Comparison of ENCODE assay signal across 9 cellular contexts in genomic region chrX:30577362-30577961, GRCh38. TPM values are rescaled to one million over a fixed set of nuclear protein-coding genes. Genes with fewer than 3 reads are reported as not detected.
DNase-seq lines count a peak whose midpoint lies in the region; ATAC-seq and TF ChIP-seq lines count a peak whose summit lies in the region.
"Had no signal": no experiment of that assay in that cellular context is flagged by ENCODE, and none has a peak within 500 bp of the region (broad histone marks: within the 10 kb centered on the region; RNA-seq: fewer than 3 reads in every experiment).

TSS of gene TASL (minus strand) at chrX:30577766. CDS start at chrX:30560355, 17,411 bp downstream.

- 47% methylated on average over 10 of the region's 10 CpGs for WGBS in SK-N-SH (ENCODE audit: low lambda C conversion rate)

- H3K4me1 ChIP-seq in neutrophil (ENCODE audit: control insufficient read depth in 1 of 2, insufficient read depth in 1 of 2, low read depth in 1 of 2, low read length in 1 of 2) (peaks cover 39 to 42% of the 10 kb centered on the region in 2 experiments), SK-N-SH (ENCODE audit: control insufficient read depth in 1 of 2, insufficient read depth in 2 of 2, low read depth in 1 of 2, low read length in 1 of 2) (no peaks in the 10 kb centered on the region)

- H3K79me2 ChIP-seq in SK-N-SH (ENCODE audit: insufficient read depth): no peaks in the 10 kb centered on the region

- H3F3A ChIP-seq in SK-N-SH (replicated peaks; ENCODE audit: insufficient read depth): no peaks in the 10 kb centered on the region

- TF ChIP-seq CTCF in CD4-positive, alpha-beta T cell (IDR thresholded peaks at IDR 0.05): no peak
- TF ChIP-seq CTCF in neutrophil (IDR thresholded peaks at IDR 0.05) (no peak), SK-N-SH (IDR thresholded peaks at IDR 0.05) (no peak)

- peaks cover 27% of the 10 kb centered on the region for H3K4me1 Mint-ChIP-seq in CD4-positive, alpha-beta T cell (ENCODE audit: low read depth)
- H3K4me1 Mint-ChIP-seq: nephron had no signal

- no peaks in the 10 kb centered on the region for H3K9me3 ChIP-seq in CD4-positive, alpha-beta T cell (ENCODE audit: control insufficient read depth, low read length)
- H3K9me3 ChIP-seq in neutrophil (no peaks in the 10 kb centered on the region), SK-N-SH (no peaks in the 10 kb centered on the region)

- H4K20me1 ChIP-seq in SK-N-SH (ENCODE audit: insufficient read depth): no peaks in the 10 kb centered on the region

- peak; percentile 76 for ATAC-seq in CD4-positive, alpha-beta T cell (ENCODE audit: poor library complexity)
- ATAC-seq in GM19397 (IDR thresholded peaks at IDR 0.05; ENCODE audit: unreplicated experiment) (peak; percentile 90), HG03432 (IDR thresholded peaks at IDR 0.05; ENCODE audit: unreplicated experiment) (peak; percentile 86)

- DNase-seq in CD4-positive, alpha-beta T cell: peak in 3 of 10 experiments; percentile 1 to 33 (median 11)
- DNase-seq in activated CD4-positive, CD25-positive, alpha-beta regulatory T cell treated with anti-CD3 and anti-CD28 coated beads, Interleukin-2, amount 50 U/mL, for 72 hours: peak; percentile 36
- DNase-seq in T1000 (lab: John Stamatoyannopoulos, UW) (no peak), NCI-H1436 (lab: John Stamatoyannopoulos, UW) (no peak), SK-N-SH (no peak)

- no peak within 1 kb of the TSS for H3K9ac ChIP-seq in SK-N-SH

- POLR2A ChIA-PET in CD4-positive, alpha-beta T cell (lab: Charles Lee): interaction anchor here (1.1 kb wide), 1 partner anchor 312 kb away, joined by 4 read pairs; the partner anchor contains the start of gene TAB3
- POLR2A ChIA-PET in SK-N-SH (lab: Yijun Ruan, JAX): no interaction called here

- H3K9me2 ChIP-seq in SK-N-SH: no peaks in the 10 kb centered on the region

- H3K27ac ChIP-seq in CD4-positive, alpha-beta T cell (ENCODE audit: low read depth, low read length): no peak within 1 kb of the TSS
- H3K27ac ChIP-seq in neutrophil: peak within 1 kb of the TSS; percentile 96
- H3K27ac ChIP-seq in SK-N-SH (ENCODE audit: low read depth in 2 of 2, low read length in 1 of 2): no peak within 1 kb of the TSS

- H3K36me3 ChIP-seq in neutrophil (no peaks in the 10 kb centered on the region), SK-N-SH (replicated peaks in 1 of 2; ENCODE audit: control insufficient read depth in 1 of 2, insufficient read depth in 2 of 2, low read length in 1 of 2) (no peaks in the 10 kb centered on the region)

- H3K4me3 ChIP-seq in neutrophil (ENCODE audit: low read depth in 1 of 2, low read length in 1 of 2) (peak within 1 kb of the TSS; percentile 65 to 69), SK-N-SH (ENCODE audit: low read depth in 2 of 2, low read length in 1 of 2) (no peak within 1 kb of the TSS)

- peak within 1 kb of the TSS; percentile 91 for H3K27ac Mint-ChIP-seq in CD4-positive, alpha-beta T cell
- H3K27ac Mint-ChIP-seq: nephron had no signal

- TF ChIP-seq EP300 in SK-N-SH (IDR thresholded peaks at IDR 0.05; ENCODE audit: borderline replicate concordance in 1 of 2, low read depth in 1 of 2, low read length in 1 of 2): no peak

- H3K27me3 Mint-ChIP-seq in CD4-positive, alpha-beta T cell: no peaks in the 10 kb centered on the region

- H2AFZ ChIP-seq in SK-N-SH (ENCODE audit: low read depth): no peak within 1 kb of the TSS

- peak within 1 kb of the TSS; percentile 95 for H3K4me3 Mint-ChIP-seq in CD4-positive, alpha-beta T cell
- H3K4me3 Mint-ChIP-seq: nephron had no signal

- H3K9me3 Mint-ChIP-seq in CD4-positive, alpha-beta T cell: no peaks in the 10 kb centered on the region
- H3K9me3 Mint-ChIP-seq: nephron had no signal

- H3K36me3 Mint-ChIP-seq in CD4-positive, alpha-beta T cell (ENCODE audit: low read depth): peaks cover 10% of the 10 kb centered on the region

- no peak for TF ChIP-seq RAD21 in SK-N-SH (IDR thresholded peaks at IDR 0.05; ENCODE audit: low read length)

- intact Hi-C loops in CD4-positive, alpha-beta T cell (cut with DNase I, micrococcal nuclease): loop anchor here in 1 of 2 experiments (1.0 kb wide), 1 partner anchor 76 kb away; the partner anchor contains the start of gene GK

- no peak within 1 kb of the TSS for H3K4me2 ChIP-seq in SK-N-SH

- CTCF ChIA-PET in CD4-positive, alpha-beta T cell (lab: Charles Lee): interaction anchor here (0.9 kb wide), 1 partner anchor 66 kb away, joined by 3 read pairs; no protein-coding TSS in a partner anchor
- CTCF ChIA-PET in SK-N-SH (lab: Yijun Ruan, JAX): no interaction called here

- no peaks in the 10 kb centered on the region for H3K27me3 ChIP-seq in CD4-positive, alpha-beta T cell (ENCODE audit: control insufficient read depth, insufficient read depth, low read length)
- H3K27me3 ChIP-seq in neutrophil: no peaks in the 10 kb centered on the region
- no peaks in the 10 kb centered on the region; the same call in 1 of the 2 replicates for H3K27me3 ChIP-seq in SK-N-SH (ENCODE audit: insufficient read depth)

TF ChIP-seq in SK-N-SH, 30 proteins besides CTCF, POLR2A, EP300 and RAD21 (continues in another document):
- TF ChIP-seq CHD2 (IDR thresholded peaks at IDR 0.05; ENCODE audit: low read length, partially characterized antibody): no peak
- TF ChIP-seq POLR2AphosphoS5 (IDR thresholded peaks at IDR 0.05; ENCODE audit: low read depth, low read length): no peak
- TF ChIP-seq, protein P1, sequence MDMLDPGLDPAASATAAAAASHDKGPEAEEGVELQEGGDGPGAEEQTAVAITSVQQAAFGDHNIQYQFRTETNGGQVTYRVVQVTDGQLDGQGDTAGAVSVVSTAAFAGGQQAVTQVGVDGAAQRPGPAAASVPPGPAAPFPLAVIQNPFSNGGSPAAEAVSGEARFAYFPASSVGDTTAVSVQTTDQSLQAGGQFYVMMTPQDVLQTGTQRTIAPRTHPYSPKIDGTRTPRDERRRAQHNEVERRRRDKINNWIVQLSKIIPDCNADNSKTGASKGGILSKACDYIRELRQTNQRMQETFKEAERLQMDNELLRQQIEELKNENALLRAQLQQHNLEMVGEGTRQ (IDR thresholded peaks at IDR 0.05; ENCODE audit: borderline replicate concordance, low read depth, low read length): no peak
- TF ChIP-seq PBX3 (IDR thresholded peaks at IDR 0.05): no peak
- TF ChIP-seq REST (IDR thresholded peaks at IDR 0.05; ENCODE audit: low read depth, low read length): no peak
- TF ChIP-seq MAX (IDR thresholded peaks at IDR 0.05; ENCODE audit: low read depth): no peak
- no peak for TF ChIP-seq FOSL2 (IDR thresholded peaks at IDR 0.05; ENCODE audit: borderline replicate concordance, low read depth)
- TF ChIP-seq NRF1 (IDR thresholded peaks at IDR 0.05; ENCODE audit: low read depth, low read length): no peak
- TF ChIP-seq ZBTB33 (IDR thresholded peaks at IDR 0.05; ENCODE audit: borderline replicate concordance, low read depth): no peak

RNA-seq across cellular contexts. Expression of gene TASL, which starts in this region (rescaled TPM):
- total RNA-seq in CD4-positive, alpha-beta T cell: under 1 TPM; 0.41 to 0.75 TPM
- not detected in 2 replicates for polyA plus RNA-seq in SK-N-SH (2012; rRNA removed)
- polyA plus RNA-seq in SK-N-SH (2012; cell fraction: cytosol; rRNA removed): not detected in 2 replicates
- not detected in 2 replicates for polyA plus RNA-seq in SK-N-SH (2012; cell fraction: nucleus; rRNA removed)

Comparison
In these comparisons a context has a peak if more than half of its experiments do, and no peak if none do; other contexts are left out.
1. Peak in ATAC-seq in CD4-positive, alpha-beta T cell; RNA of the gene not detected or under 1 TPM.
2. H3K4me3 ChIP-seq: peak in neutrophil (2 of 2); none in SK-N-SH (0 of 2).
3. Peak in every context shown above with its lines, with median percentiles within 50 percentile points of each other: ATAC-seq.